Comparison of ENCODE assay signal across 19 cellular contexts in genomic region chr7:133934974-133935330, GRCh38.
DNase-seq lines count a peak whose midpoint lies in the region; ATAC-seq and TF ChIP-seq lines count a peak whose summit lies in the region.
"Had no signal": no experiment of that assay in that cellular context is flagged by ENCODE, and none has a peak within 500 bp of the region (broad histone marks: within the 10 kb centered on the region; RNA-seq: fewer than 3 reads in every experiment).

No MANE protein-coding gene starts in this region.

- TF ChIP-seq CTCF in HEK293 (tag by site-specific recombination; IDR thresholded peaks at IDR 0.05), result no peak

- H3K27ac ChIP-seq in HEK293 (ENCODE audit: extremely low read depth, low read depth, low read length), result peak overlapping the region; percentile 32
- H3K27ac ChIP-seq: C4-2B had no signal

- H3K4me1 ChIP-seq in HEK293 (ENCODE audit: control insufficient read depth, insufficient read depth, low read length) (peaks cover 34% of the 10 kb centered on the region), adipocyte (ENCODE audit: control insufficient read depth, insufficient read depth, low read length) (no peaks in the 10 kb centered on the region)

- CTCF ChIA-PET in HEK293 (lab: Yijun Ruan, JAX), result no interaction called here

- no peak overlapping the region for H3K9ac ChIP-seq in adipocyte (ENCODE audit: low read length)

- POLR2A ChIA-PET in HEK293 (lab: Yijun Ruan, JAX), result no interaction called here

- H3K4me3 ChIP-seq in HEK293 (ENCODE audit: low read depth, low read length), result no peak overlapping the region
- no peak overlapping the region for H3K4me3 ChIP-seq in adipocyte (ENCODE audit: low read length)
- H3K4me3 ChIP-seq: A549 had no signal

- in situ Hi-C loops in Caki2 (cut with HindIII; ENCODE audit: low pct_unique_long_range_greater_than_20kb, low sequenced_read_pairs), result no loop called here

- H3K9me3 ChIP-seq in HEK293 (ENCODE audit: control insufficient read depth, insufficient read depth, low read depth, low read length) (no peaks in the 10 kb centered on the region), adipocyte (ENCODE audit: control insufficient read depth, low read length) (no peaks in the 10 kb centered on the region)
- H3K9me3 ChIP-seq: A549 had no signal

- H3K27me3 ChIP-seq in adipocyte (replicated peaks; ENCODE audit: control insufficient read depth, insufficient read depth, low read length), result no peaks in the 10 kb centered on the region

- no peak for ATAC-seq in HG02840 (IDR thresholded peaks at IDR 0.05; ENCODE audit: low FRiP score, unreplicated experiment)
- no peak for ATAC-seq in GM18519 (IDR thresholded peaks at IDR 0.05; ENCODE audit: low FRiP score, unreplicated experiment)
- ATAC-seq: A549 had no signal

- peak; percentile 11 for DNase-seq in Caki2 (ENCODE audit: low read depth)
- DNase-seq in adipocyte (ENCODE audit: low read depth), result peak; percentile 1
- peak; percentile 52 for DNase-seq in fibroblast of gingiva (ENCODE audit: low read depth)
- DNase-seq in activated CD4-positive, CD25-positive, alpha-beta regulatory T cell treated with anti-CD3 and anti-CD28 coated beads, Interleukin-2, amount 50 U/mL, for 72 hours, result no peak
- DNase-seq in T-helper 1 cell, result no peak
- DNase-seq: DMS 273 treated with DMSO at 0.1 percent for 48 hours, KBM-7, NCI-H1417 treated with DMSO at 0.1 percent for 48 hours, NCI-H1930, NCI-H446, NCI-H748 treated with DMSO at 0.1 percent for 48 hours, OCI-M1, SHP77 treated with DMSO at 0.1 percent for 48 hours, SW 1271 had no signal

- no peaks in the 10 kb centered on the region for H3K36me3 ChIP-seq in HEK293 (ENCODE audit: control insufficient read depth in 2 of 2, insufficient read depth in 1 of 2, low read length in 2 of 2)
- peaks cover 10% of the 10 kb centered on the region for H3K36me3 ChIP-seq in adipocyte (ENCODE audit: control insufficient read depth, insufficient read depth, low read length, severe bottlenecking)

TF ChIP-seq in HEK293, 187 proteins besides CTCF, POLR2A, EP300 and RAD21:
- TF ChIP-seq ZBTB10 (tag by site-specific recombination; IDR thresholded peaks at IDR 0.05), result no peak
- no peak for TF ChIP-seq ZSCAN30 (tag by site-specific recombination; IDR thresholded peaks at IDR 0.05)
- TF ChIP-seq ZBTB11 (tag by site-specific recombination; conservative IDR thresholded peaks at IDR 0.05; ENCODE audit: low read depth), result no peak
- TF ChIP-seq REPIN1 (tag by site-specific recombination; IDR thresholded peaks at IDR 0.05; ENCODE audit: low read depth), result no peak
- TF ChIP-seq ZFP3 (tag by site-specific recombination; IDR thresholded peaks at IDR 0.05; ENCODE audit: low read depth), result no peak
- peak; percentile 69 for TF ChIP-seq YY2 (tag by site-specific recombination; IDR thresholded peaks at IDR 0.05)
- TF ChIP-seq ZNF26 (tag by site-specific recombination; IDR thresholded peaks at IDR 0.05), result no peak
- TF ChIP-seq KLF8 (tag by site-specific recombination; IDR thresholded peaks at IDR 0.05), result no peak
- TF ChIP-seq ZNF24 (tag by site-specific recombination; IDR thresholded peaks at IDR 0.05), result no peak; the same call in 1 of the 2 replicates
- no peak for TF ChIP-seq ZNF426 (tag by site-specific recombination; IDR thresholded peaks at IDR 0.05)
- no peak for TF ChIP-seq ZNF184 (tag by site-specific recombination; IDR thresholded peaks at IDR 0.05)
- TF ChIP-seq YY1 (tag by site-specific recombination; IDR thresholded peaks at IDR 0.05), result no peak
- TF ChIP-seq ZNF501 (tag by site-specific recombination; IDR thresholded peaks at IDR 0.05), result 0 out of 2 replicates have a peak, but pooled peaks have one; percentile 6
- no peak for TF ChIP-seq PBX3 (CRISPR knock-in tag; IDR thresholded peaks at IDR 0.05)
- TF ChIP-seq ZNF221 (tag by site-specific recombination; IDR thresholded peaks at IDR 0.05; ENCODE audit: borderline replicate concordance), result no peak
- no peak for TF ChIP-seq ZNF146 (tag by site-specific recombination; IDR thresholded peaks at IDR 0.05)
- TF ChIP-seq ZNF394 (tag by site-specific recombination; IDR thresholded peaks at IDR 0.05; ENCODE audit: borderline replicate concordance), result peak; percentile 8; the same call in 1 of the 2 replicates
TF ChIP-seq in HEK293: peak in this region for 3.

Comparison
In these comparisons a context has a peak if more than half of its experiments do, and no peak if none do; other contexts are left out.
1. DNase-seq: peak in Caki2 (single experiment), adipocyte (single experiment) and fibroblast of gingiva (single experiment); none in activated CD4-positive, CD25-positive, alpha-beta regulatory T cell treated with anti-CD3 and anti-CD28 coated beads, Interleukin-2, amount 50 U/mL, for 72 hours (single experiment) and T-helper 1 cell (0 of 5).